ENCODE assay signal across 27 cellular contexts in genomic region chr16:52467753-52468152, GRCh38.
"Had no signal": no experiment of that assay in that cellular context is flagged by ENCODE, and none has a peak within 500 bp of the region (broad histone marks: within the 10 kb centered on the region; RNA-seq: fewer than 3 reads in every experiment).

No MANE protein-coding gene starts in this region.

- H3K27me3 ChIP-seq: esophagus squamous epithelium, ovary, suprapubic skin, transverse colon, upper lobe of right lung, uterus had no signal

- H3K4me3 ChIP-seq: coronary artery, esophagus squamous epithelium, lower lobe of right lung, ovary, smooth muscle cell, suprapubic skin, transverse colon, upper lobe of right lung, uterus had no signal

- H3K27ac ChIP-seq: coronary artery, esophagus squamous epithelium, lower lobe of right lung, ovary, suprapubic skin, transverse colon, upper lobe of right lung, uterus had no signal

- H3K4me3 Mint-ChIP-seq: effector memory CD8-positive, alpha-beta T cell; immature natural killer cell; naive thymus-derived CD8-positive, alpha-beta T cell; nephron progenitor cell; stimulated activated naive CD8-positive, alpha-beta T cell treated with anti-CD3 and anti-CD28 coated beads, Interleukin-15, amount 100 ng/mL, for 72 hours had no signal

- H3K4me1 Mint-ChIP-seq: immature natural killer cell; naive thymus-derived CD8-positive, alpha-beta T cell; nephron progenitor cell; stimulated activated naive CD8-positive, alpha-beta T cell treated with anti-CD3 and anti-CD28 coated beads, Interleukin-15, amount 100 ng/mL, for 72 hours had no signal

- H3K36me3 ChIP-seq: esophagus squamous epithelium, lower lobe of right lung, ovary, suprapubic skin, transverse colon, upper lobe of right lung, uterus had no signal

- H3K36me3 Mint-ChIP-seq: immature natural killer cell; naive thymus-derived CD8-positive, alpha-beta T cell had no signal

- H3K27me3 Mint-ChIP-seq: effector memory CD8-positive, alpha-beta T cell; naive thymus-derived CD8-positive, alpha-beta T cell; stimulated activated naive CD8-positive, alpha-beta T cell treated with anti-CD3 and anti-CD28 coated beads, Interleukin-15, amount 100 ng/mL, for 72 hours had no signal

- H3K9me3 Mint-ChIP-seq: nephron progenitor cell; stimulated activated naive CD8-positive, alpha-beta T cell treated with anti-CD3 and anti-CD28 coated beads, Interleukin-15, amount 100 ng/mL, for 72 hours had no signal

- H3K4me1 ChIP-seq: esophagus squamous epithelium, lower lobe of right lung, suprapubic skin, upper lobe of right lung, uterus had no signal

- H3K27ac Mint-ChIP-seq: effector memory CD8-positive, alpha-beta T cell; immature natural killer cell; naive thymus-derived CD8-positive, alpha-beta T cell; nephron progenitor cell; stimulated activated naive CD8-positive, alpha-beta T cell treated with anti-CD3 and anti-CD28 coated beads, Interleukin-15, amount 100 ng/mL, for 72 hours had no signal

- H3K4me2 ChIP-seq: smooth muscle cell had no signal

- H3K9me3 ChIP-seq: esophagus squamous epithelium, lower lobe of right lung, ovary, suprapubic skin, transverse colon, upper lobe of right lung, uterus had no signal

- DNase-seq: dermis blood vessel endothelial cell; effector memory CD8-positive, alpha-beta T cell; erythroblast; esophagus squamous epithelium; foreskin melanocyte; immature natural killer cell; islet precursor cell; kidney glomerular epithelial cell; left ventricle myocardium superior; lower lobe of right lung; naive thymus-derived CD8-positive, alpha-beta T cell; nephron progenitor cell; occipital lobe; ovary; stimulated activated CD4-positive, alpha-beta T cell treated with anti-CD3 and anti-CD28 coated beads, Interleukin-12 subunit alpha, Interleukin-12 subunit beta, amount 100 ng/mL, for 4 hours; stimulated activated CD4-positive, alpha-beta T cell treated with anti-CD3 and anti-CD28 coated beads, Interleukin-1b, Interleukin-23, amount 100 ng/mL, for 48 hours; stimulated activated CD4-positive, alpha-beta T cell treated with anti-CD3 and anti-CD28 coated beads, Interleukin-4, amount 100 ng/mL, for 1 hour; stimulated activated CD8-positive, alpha-beta memory T cell treated with anti-CD3 and anti-CD28 coated beads, Interleukin-4, amount 100 ng/mL, for 48 hours; stimulated activated naive CD4-positive, alpha-beta T cell; stimulated activated naive CD8-positive, alpha-beta T cell treated with anti-CD3 and anti-CD28 coated beads, Interleukin-15, amount 100 ng/mL, for 72 hours; transverse colon; upper lobe of right lung; uterus had no signal

- ATAC-seq: effector memory CD8-positive, alpha-beta T cell; left ventricle myocardium superior; lower lobe of right lung; naive thymus-derived CD8-positive, alpha-beta T cell; sciatic nerve; stimulated activated naive CD8-positive, alpha-beta T cell treated with anti-CD3 and anti-CD28 coated beads, Interleukin-15, amount 100 ng/mL, for 72 hours; upper lobe of right lung had no signal
